In the genomic region with DNA sequence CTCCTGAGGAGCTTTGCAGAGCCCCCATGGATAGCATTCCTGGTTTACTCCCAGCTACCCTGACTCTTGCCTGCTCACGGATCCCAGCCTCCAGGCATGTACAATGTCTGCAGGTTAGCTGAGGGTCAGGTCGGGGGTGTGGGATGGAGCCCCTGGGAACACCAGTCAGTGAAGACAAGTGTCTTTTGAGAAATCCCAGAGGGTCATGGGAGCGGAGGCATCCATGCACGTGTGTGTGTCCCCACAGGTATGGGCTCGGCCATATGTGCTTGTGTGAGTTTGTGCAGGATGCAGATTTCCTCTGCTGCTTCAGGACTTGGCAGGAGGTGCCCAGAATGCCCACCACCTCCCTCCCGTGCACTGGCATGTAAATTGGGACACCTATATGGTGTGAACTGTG, we compare ENCODE assay signal across 28 cellular contexts. TPM values are rescaled to one million over a fixed set of nuclear protein-coding genes. Genes with fewer than 3 reads are reported as not detected.
"Had no signal": no experiment of that assay in that cellular context is flagged by ENCODE, and none has a peak within 500 bp of the region (broad histone marks: within the 10 kb centered on the region; RNA-seq: fewer than 3 reads in every experiment).

No MANE protein-coding gene starts in this region.

- H3K4me1 ChIP-seq: heart left ventricle, left ventricle myocardium inferior, pancreas, psoas muscle, right atrium auricular region, right lobe of liver, suprapubic skin, tibial artery, uterus had no signal

- H3K9me3 Mint-ChIP-seq: immature natural killer cell; memory B cell; natural killer cell treated with Interleukin-12 subunit alpha and Interleukin-12 subunit beta and Interleukin-15 and Interleukin-18, amount 100 ng/mL, for 72 hours; stimulated activated effector memory CD8-positive, alpha-beta T cell treated with anti-CD3 and anti-CD28 coated beads, Interleukin-12 subunit alpha, Interleukin-12 subunit beta, amount 100 ng/mL, for 72 hours; stimulated activated naive CD8-positive, alpha-beta T cell treated with anti-CD3 and anti-CD28 coated beads, Interleukin-15, Interleukin-2, amounts not matched to agents 100 ng/mL and 50 ng/mL, for 24 hours; type B pancreatic cell had no signal

- H3K36me3 Mint-ChIP-seq: immature natural killer cell; memory B cell; naive thymus-derived CD4-positive, alpha-beta T cell; natural killer cell treated with Interleukin-12 subunit alpha and Interleukin-12 subunit beta and Interleukin-15 and Interleukin-18, amount 100 ng/mL, for 72 hours; stimulated activated effector memory CD8-positive, alpha-beta T cell treated with anti-CD3 and anti-CD28 coated beads, Interleukin-12 subunit alpha, Interleukin-12 subunit beta, amount 100 ng/mL, for 72 hours; type B pancreatic cell had no signal

- H3K4me3 Mint-ChIP-seq: immature natural killer cell; memory B cell; naive thymus-derived CD4-positive, alpha-beta T cell; natural killer cell treated with Interleukin-12 subunit alpha and Interleukin-12 subunit beta and Interleukin-15 and Interleukin-18, amount 100 ng/mL, for 72 hours; stimulated activated effector memory CD8-positive, alpha-beta T cell treated with anti-CD3 and anti-CD28 coated beads, Interleukin-12 subunit alpha, Interleukin-12 subunit beta, amount 100 ng/mL, for 72 hours; stimulated activated naive CD8-positive, alpha-beta T cell treated with anti-CD3 and anti-CD28 coated beads, Interleukin-15, Interleukin-2, amounts not matched to agents 100 ng/mL and 50 ng/mL, for 24 hours; type B pancreatic cell had no signal

- ATAC-seq: heart left ventricle; mucosa of descending colon; naive thymus-derived CD4-positive, alpha-beta T cell; natural killer cell treated with Interleukin-12 subunit alpha and Interleukin-12 subunit beta and Interleukin-15 and Interleukin-18, amount 100 ng/mL, for 72 hours; pancreas; psoas muscle; right lobe of liver; stimulated activated effector memory CD8-positive, alpha-beta T cell treated with anti-CD3 and anti-CD28 coated beads, Interleukin-12 subunit alpha, Interleukin-12 subunit beta, amount 100 ng/mL, for 72 hours had no signal

- H3K27me3 ChIP-seq: pancreas, right atrium auricular region, right lobe of liver, uterus had no signal

- H3K4me3 ChIP-seq: heart left ventricle, left ventricle myocardium inferior, mucosa of descending colon, pancreas, psoas muscle, right atrium auricular region, right lobe of liver, skin epidermis, suprapubic skin, thoracic aorta, tibial artery, uterus had no signal

- H3K27ac ChIP-seq: heart left ventricle, left ventricle myocardium inferior, pancreas, psoas muscle, right atrium auricular region, right lobe of liver, skin epidermis, suprapubic skin, thoracic aorta, tibial artery, uterus had no signal

- H3K27ac Mint-ChIP-seq: immature natural killer cell; memory B cell; naive thymus-derived CD4-positive, alpha-beta T cell; natural killer cell treated with Interleukin-12 subunit alpha and Interleukin-12 subunit beta and Interleukin-15 and Interleukin-18, amount 100 ng/mL, for 72 hours; stimulated activated effector memory CD8-positive, alpha-beta T cell treated with anti-CD3 and anti-CD28 coated beads, Interleukin-12 subunit alpha, Interleukin-12 subunit beta, amount 100 ng/mL, for 72 hours; stimulated activated naive CD8-positive, alpha-beta T cell treated with anti-CD3 and anti-CD28 coated beads, Interleukin-15, Interleukin-2, amounts not matched to agents 100 ng/mL and 50 ng/mL, for 24 hours; type B pancreatic cell had no signal

- DNase-seq: hypothalamus; immature natural killer cell; left ventricle myocardium inferior; midbrain; naive thymus-derived CD4-positive, alpha-beta T cell; nucleus accumbens; psoas muscle; stimulated activated CD4-positive, alpha-beta T cell treated with anti-CD3 and anti-CD28 coated beads, Interleukin-4, amount 100 ng/mL, for 24 hours; stimulated activated naive CD4-positive, alpha-beta T cell; tibial artery; uterus had no signal

- H3K9me3 ChIP-seq: heart left ventricle, left ventricle myocardium inferior, mucosa of descending colon, pancreas, psoas muscle, right atrium auricular region, right lobe of liver, suprapubic skin, thoracic aorta, tibial artery, uterus had no signal

- H3K4me1 Mint-ChIP-seq: immature natural killer cell; memory B cell; naive thymus-derived CD4-positive, alpha-beta T cell; stimulated activated effector memory CD8-positive, alpha-beta T cell treated with anti-CD3 and anti-CD28 coated beads, Interleukin-12 subunit alpha, Interleukin-12 subunit beta, amount 100 ng/mL, for 72 hours had no signal

- H3K36me3 ChIP-seq: heart left ventricle, left ventricle myocardium inferior, pancreas, right atrium auricular region, right lobe of liver, suprapubic skin, thoracic aorta, tibial artery, uterus had no signal

RNA-seq across cellular contexts. Expression of a gene that starts 28.3 kb away (rescaled TPM):
- total RNA-seq: lung microvascular endothelial cell; mucosa of descending colon; naive thymus-derived CD4-positive, alpha-beta T cell; pancreas; right atrium auricular region; right lobe of liver; subcutaneous adipose tissue; ureter had no signal
- polyA plus RNA-seq: immature natural killer cell; naive thymus-derived CD4-positive, alpha-beta T cell; neural cell; pancreas had no signal
